ENCODE assay signal across 9 cellular contexts in the genomic region with DNA sequence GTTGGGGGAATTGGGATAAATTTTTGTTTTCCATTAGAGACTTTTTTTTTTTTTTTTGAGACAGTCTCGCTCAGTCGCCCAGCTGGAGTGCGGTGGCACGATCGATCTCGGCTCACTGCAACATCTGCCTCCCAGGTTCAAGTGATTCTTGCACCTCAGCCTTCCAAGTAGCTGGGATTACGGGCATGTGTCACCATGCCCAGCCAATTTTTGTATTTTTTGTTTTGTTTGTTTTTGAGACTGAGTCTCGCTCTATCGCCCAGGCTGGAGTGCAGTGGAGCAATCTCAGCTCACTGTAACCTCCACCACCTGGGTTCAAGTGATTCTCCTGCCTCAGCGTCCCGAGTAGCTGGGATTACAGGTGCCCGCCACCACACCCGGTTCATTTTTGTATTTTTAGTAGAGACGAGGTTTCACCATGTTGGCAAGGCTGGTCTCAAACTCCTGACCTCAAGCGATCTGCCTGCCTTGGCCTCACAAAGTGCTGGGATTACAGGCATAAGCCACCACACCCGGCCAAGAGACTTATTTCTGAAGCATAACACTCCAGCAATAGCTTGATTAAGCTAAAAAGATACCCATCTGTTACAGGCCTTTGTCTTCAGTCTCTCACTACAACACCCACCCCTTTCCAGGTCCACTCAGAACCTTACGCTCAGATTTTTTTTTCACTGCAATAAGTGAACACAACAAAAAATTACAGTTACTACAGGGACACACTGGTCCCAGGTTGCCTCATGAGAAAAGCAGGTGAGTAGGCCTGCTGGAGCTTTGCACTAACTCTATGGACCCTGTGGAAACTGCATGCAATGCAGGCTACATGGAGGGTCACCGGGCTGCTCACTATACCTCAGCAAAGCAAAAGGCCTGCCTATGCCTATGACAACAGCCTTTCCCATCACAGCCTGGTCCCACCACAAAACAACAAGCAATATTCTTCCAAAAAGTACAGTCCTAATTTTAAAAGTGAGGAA. TPM values are rescaled to one million over a fixed set of nuclear protein-coding genes. Genes with fewer than 3 reads are reported as not detected.
DNase-seq lines count a peak whose midpoint lies in the region; ATAC-seq and TF ChIP-seq lines count a peak whose summit lies in the region.
"Had no signal": no experiment of that assay in that cellular context is flagged by ENCODE, and none has a peak within 500 bp of the region (broad histone marks: within the 10 kb centered on the region; RNA-seq: fewer than 3 reads in every experiment).

No MANE protein-coding gene starts in this region.

- intact Hi-C loops in posterior vena cava (cut with DNase I): loop anchor here in 1 of 2 donors (5.0 kb wide), 1 partner anchor 46 kb away; no protein-coding TSS in a partner anchor

- H3K27ac ChIP-seq in GM23248: peak overlapping the region; percentile 22
- H3K27ac ChIP-seq: hepatocyte had no signal

- no peaks in the 10 kb centered on the region for H3K9me2 ChIP-seq in GM23248 (ENCODE audit: insufficient read depth)

- no peak for ATAC-seq in HG03025 (IDR thresholded peaks at IDR 0.05; ENCODE audit: low FRiP score, unreplicated experiment)

- no peak overlapping the region for H3K4me3 Mint-ChIP-seq in endothelial cell (ENCODE audit: unreplicated experiment)

- no peak for DNase-seq in GM23248
- peak; percentile 75 for DNase-seq in NCI-H524 treated with DMSO at 0.1 percent for 48 hours (lab: John Stamatoyannopoulos, UW)
- DNase-seq in endothelial cell (ENCODE audit: low spot score): no peak
- peak; percentile 75 for DNase-seq in posterior vena cava (ENCODE audit: low spot score)
- no peak for DNase-seq in NCI-H1436 (lab: John Stamatoyannopoulos, UW)
- DNase-seq in NCI-H2196 (lab: John Stamatoyannopoulos, UW; ENCODE audit: unreplicated experiment): no peak
- DNase-seq: activated CD4-positive, CD25-positive, alpha-beta regulatory T cell had no signal

- H3K9ac ChIP-seq in GM23248: peak overlapping the region; percentile 7; the same call in 1 of the 2 replicates

- H3K36me3 Mint-ChIP-seq in endothelial cell (ENCODE audit: low read depth, unreplicated experiment): peaks cover 15% of the 10 kb centered on the region

- no peaks in the 10 kb centered on the region for H3K27me3 ChIP-seq in GM23248 (replicated peaks; ENCODE audit: insufficient read depth)
- H3K27me3 ChIP-seq: hepatocyte had no signal

- peaks cover 100% of the 10 kb centered on the region for H3K79me2 ChIP-seq in GM23248 (ENCODE audit: insufficient read depth)

- no peaks in the 10 kb centered on the region for H3K27me3 Mint-ChIP-seq in endothelial cell (ENCODE audit: unreplicated experiment)

- H3F3A ChIP-seq in GM23248 (ENCODE audit: insufficient read depth): peaks cover 56% of the 10 kb centered on the region

- H3K4me1 ChIP-seq in GM23248 (ENCODE audit: insufficient read depth): peaks cover 61% of the 10 kb centered on the region

- 41 to 46% methylated on average over 18 of the region's 18 CpGs for WGBS in GM23248 (ENCODE audit: low coverage in 1 of 2, low lambda C conversion rate in 2 of 2, missing lambda C conversion rate in 2 of 2), 2 experiments

- in situ Hi-C loops in GM23248 (cut with MboI): no loop called here

- no peak for TF ChIP-seq CTCF in endothelial cell (IDR thresholded peaks at IDR 0.05; ENCODE audit: unreplicated experiment)

- peak overlapping the region; percentile 39 for H3K27ac Mint-ChIP-seq in endothelial cell (ENCODE audit: unreplicated experiment)

- peak overlapping the region; percentile 51 for H3K4me2 ChIP-seq in GM23248 (ENCODE audit: unreplicated experiment)
- H3K4me2 ChIP-seq: hepatocyte had no signal

- H3K9me3 ChIP-seq in GM23248 (ENCODE audit: low read depth): no peaks in the 10 kb centered on the region

- H4K20me1 ChIP-seq in GM23248 (ENCODE audit: insufficient read depth): peaks cover 81% of the 10 kb centered on the region

- H3K9me3 Mint-ChIP-seq in endothelial cell (ENCODE audit: unreplicated experiment): no peaks in the 10 kb centered on the region

- H3K4me1 Mint-ChIP-seq in endothelial cell (ENCODE audit: unreplicated experiment): peaks cover 55% of the 10 kb centered on the region

- H3K4me3 ChIP-seq in GM23248: peak overlapping the region; percentile 19; the same call in 1 of the 2 replicates
- H3K4me3 ChIP-seq: hepatocyte had no signal

- H2AFZ ChIP-seq in GM23248: no peak overlapping the region
- H2AFZ ChIP-seq: hepatocyte had no signal

- peaks cover 8% of the 10 kb centered on the region for H3K36me3 ChIP-seq in GM23248 (ENCODE audit: low read depth)

RNA-seq across cellular contexts. Expression of a gene that starts 34.6 kb away (rescaled TPM):
- total RNA-seq in GM23248 (2014; rRNA removed; shearing (Covaris generic)): 38.2 and 69.0 TPM in 2 replicates
- 10.9 and 12.2 TPM in 2 replicates for polyA plus RNA-seq in GM23248 (2016; fragmentation: Nextera tagmentation; extraction: Ambion mirVana)
- total RNA-seq in endothelial cell (ENCODE audit: unreplicated experiment) (154 TPM), posterior vena cava (10 to 100 TPM; 65.9 to 73.1 TPM)

Comparison
In these comparisons a context has a peak if more than half of its experiments do, and no peak if none do; other contexts are left out.
1. DNase-seq: peak in NCI-H524 treated with DMSO at 0.1 percent for 48 hours (single experiment) and posterior vena cava (single experiment); none in GM23248 (single experiment), endothelial cell (single experiment), NCI-H1436 (single experiment) and NCI-H2196 (single experiment).